ENCODE assay signal across 17 cellular contexts in the genomic region with DNA sequence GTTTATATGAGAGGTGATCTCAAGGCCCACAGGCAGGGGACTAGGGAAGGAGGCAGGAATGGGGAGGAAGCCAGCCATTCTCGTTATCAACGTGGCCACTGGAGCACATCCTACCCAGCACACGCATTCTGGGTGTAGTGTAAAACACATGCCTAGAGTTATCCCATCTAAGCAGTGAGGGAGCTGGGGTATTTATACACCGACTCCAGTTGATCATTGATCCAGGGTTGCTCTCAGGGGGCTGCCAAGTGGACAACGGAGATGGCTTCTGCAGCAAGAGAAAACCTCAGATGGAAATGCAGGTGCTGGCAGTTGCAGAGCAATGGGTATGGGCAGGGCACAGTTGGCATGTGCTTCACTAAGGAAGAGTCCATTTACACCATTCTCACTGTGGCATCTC. TPM values are rescaled to one million over a fixed set of nuclear protein-coding genes. Genes with fewer than 3 reads are reported as not detected.
DNase-seq lines count a peak whose midpoint lies in the region; ATAC-seq and TF ChIP-seq lines count a peak whose summit lies in the region.
"Had no signal": no experiment of that assay in that cellular context is flagged by ENCODE, and none has a peak within 500 bp of the region (broad histone marks: within the 10 kb centered on the region; RNA-seq: fewer than 3 reads in every experiment).

No MANE protein-coding gene starts in this region.

- H3K4me1 ChIP-seq in upper lobe of right lung = no peaks in the 10 kb centered on the region
- H3K4me1 ChIP-seq: Caco-2 had no signal

- DNase-seq in activated CD4-positive, CD25-positive, alpha-beta regulatory T cell treated with anti-CD3 and anti-CD28 coated beads, Interleukin-2, amount 50 U/mL, for 72 hours = peak; percentile 7
- DNase-seq in islet precursor cell (peak; percentile 21), upper lobe of right lung (peak; percentile 2), cerebellar nuclear complex (lab: John Stamatoyannopoulos, UW) (no peak)
- DNase-seq: Caco-2; CD4-positive, CD25-positive, alpha-beta regulatory T cell; CD8-positive, alpha-beta T cell; DMS153; DND-41; GOT3 had no signal

- no peak overlapping the region for H3K4me3 ChIP-seq in upper lobe of right lung
- H3K4me3 ChIP-seq: BLaER1, HAP-1 had no signal

- no peak overlapping the region for H3K27ac Mint-ChIP-seq in stimulated activated memory B cell treated with anti-CD40 and anti-IgM and Interleukin-4, amounts not matched to agents 10 μg/mL and 1 μg/mL and 100 μg/mL, for 72 hours
- H3K27ac Mint-ChIP-seq: B cell; CD4-positive, CD25-positive, alpha-beta regulatory T cell; CD8-positive, alpha-beta T cell had no signal

- no peaks in the 10 kb centered on the region for H3K27me3 ChIP-seq in upper lobe of right lung
- H3K27me3 ChIP-seq: BLaER1 had no signal

- H3K9me3 Mint-ChIP-seq in stimulated activated memory B cell treated with anti-CD40 and anti-IgM and Interleukin-4, amounts not matched to agents 10 μg/mL and 1 μg/mL and 100 μg/mL, for 72 hours = no peaks in the 10 kb centered on the region
- H3K9me3 Mint-ChIP-seq: CD4-positive, CD25-positive, alpha-beta regulatory T cell; CD8-positive, alpha-beta T cell had no signal

- intact Hi-C loops in upper lobe of right lung (cut with DNase I) = no loop called here

- H3K36me3 ChIP-seq in upper lobe of right lung = no peaks in the 10 kb centered on the region
- H3K36me3 ChIP-seq: BLaER1, HAP-1 had no signal

- no peak overlapping the region for H3K4me3 Mint-ChIP-seq in stimulated activated memory B cell treated with anti-CD40 and anti-IgM and Interleukin-4, amounts not matched to agents 10 μg/mL and 1 μg/mL and 100 μg/mL, for 72 hours
- H3K4me3 Mint-ChIP-seq: B cell; CD8-positive, alpha-beta T cell had no signal

- no peaks in the 10 kb centered on the region for H3K9me3 ChIP-seq in upper lobe of right lung
- H3K9me3 ChIP-seq: BLaER1, Caco-2, HAP-1 had no signal

- peaks cover 9% of the 10 kb centered on the region for H3K27me3 Mint-ChIP-seq in stimulated activated memory B cell treated with anti-CD40 and anti-IgM and Interleukin-4, amounts not matched to agents 10 μg/mL and 1 μg/mL and 100 μg/mL, for 72 hours

- ATAC-seq in activated CD4-positive, CD25-positive, alpha-beta regulatory T cell treated with anti-CD3 and anti-CD28 coated beads, Interleukin-2, amount 50 U/mL, for 24 hours = no peak
- ATAC-seq in upper lobe of right lung = no peak
- no peak for ATAC-seq in stimulated activated memory B cell treated with anti-CD40 and anti-IgM and Interleukin-4, amounts not matched to agents 10 μg/mL and 1 μg/mL and 100 μg/mL, for 72 hours
- ATAC-seq: CD8-positive, alpha-beta T cell had no signal

- no peak for TF ChIP-seq CTCF in upper lobe of right lung (IDR thresholded peaks at IDR 0.05)

- H3K36me3 Mint-ChIP-seq in stimulated activated memory B cell treated with anti-CD40 and anti-IgM and Interleukin-4, amounts not matched to agents 10 μg/mL and 1 μg/mL and 100 μg/mL, for 72 hours = no peaks in the 10 kb centered on the region
- H3K36me3 Mint-ChIP-seq: CD4-positive, CD25-positive, alpha-beta regulatory T cell; CD8-positive, alpha-beta T cell had no signal

- H3K27ac ChIP-seq in upper lobe of right lung = no peak overlapping the region
- H3K27ac ChIP-seq: 22Rv1, BLaER1, C4-2B had no signal

- peaks cover 8% of the 10 kb centered on the region for H3K4me1 Mint-ChIP-seq in stimulated activated memory B cell treated with anti-CD40 and anti-IgM and Interleukin-4, amounts not matched to agents 10 μg/mL and 1 μg/mL and 100 μg/mL, for 72 hours

RNA-seq across cellular contexts. Expression of a gene that starts 30.4 kb away (rescaled TPM):
- 19.5 TPM for total RNA-seq in upper lobe of right lung

Comparison
In these comparisons a context has a peak if more than half of its experiments do, and no peak if none do; other contexts are left out.
1. DNase-seq: peak in activated CD4-positive, CD25-positive, alpha-beta regulatory T cell treated with anti-CD3 and anti-CD28 coated beads, Interleukin-2, amount 50 U/mL, for 72 hours (single experiment), islet precursor cell (single experiment) and upper lobe of right lung (single experiment); none in cerebellar nuclear complex (0 of 2).